ENCODE assay signal across 9 cellular contexts in genomic region chr16:21302454-21302853, GRCh38. TPM values are rescaled to one million over a fixed set of nuclear protein-coding genes. Genes with fewer than 3 reads are reported as not detected.
DNase-seq lines count a peak whose midpoint lies in the region; ATAC-seq and TF ChIP-seq lines count a peak whose summit lies in the region.
"Had no signal": no experiment of that assay in that cellular context is flagged by ENCODE, and none has a peak within 500 bp of the region (broad histone marks: within the 10 kb centered on the region; RNA-seq: fewer than 3 reads in every experiment).

No MANE protein-coding gene starts in this region.

- peaks cover 25% of the 10 kb centered on the region for H3K4me1 Mint-ChIP-seq in activated CD4-positive, alpha-beta T cell treated with anti-CD3 and anti-CD28 coated beads for 36 hours
- peaks cover 15% of the 10 kb centered on the region for H3K4me1 Mint-ChIP-seq in endodermal cell

- DNase-seq in activated CD4-positive, alpha-beta T cell treated with anti-CD3 and anti-CD28 coated beads for 36 hours = no peak
- no peak for DNase-seq in activated CD4-positive, alpha-beta T cell treated with anti-CD3 and anti-CD28 coated beads for 4 hours
- peak; percentile 13 for DNase-seq in NCI-H774 (lab: John Stamatoyannopoulos, UW)
- peak; percentile 76 for DNase-seq in endodermal cell
- no peak for DNase-seq in NCI-H128 (lab: John Stamatoyannopoulos, UW; ENCODE audit: unreplicated experiment)
- no peak for DNase-seq in activated gamma-delta T cell (lab: John Stamatoyannopoulos, UW)

- H3K4me1 ChIP-seq in endodermal cell (ENCODE audit: control insufficient read depth, insufficient read depth, low read length) = peaks cover 4% of the 10 kb centered on the region

- peak overlapping the region; percentile 87 for H3K4me3 ChIP-seq in endodermal cell (ENCODE audit: low read length)
- peak overlapping the region in 6 of 7 experiments; percentile 60 to 76 (median 68) for H3K4me3 ChIP-seq in skin epidermis

- CTCF ChIA-PET in activated CD4-positive, alpha-beta T cell treated with anti-CD3 and anti-CD28 coated beads for 36 hours (lab: Charles Lee) = interaction anchor here (2.5 kb wide), 1 partner anchor 142 kb away, joined by 9 read pairs; no protein-coding TSS in a partner anchor

- H3K27me3 ChIP-seq in endodermal cell (ENCODE audit: control insufficient read depth, insufficient read depth, low read length, poor library complexity, severe bottlenecking) = peaks cover 40% of the 10 kb centered on the region

- H3K4me3 Mint-ChIP-seq in activated CD4-positive, alpha-beta T cell treated with anti-CD3 and anti-CD28 coated beads for 36 hours = peak overlapping the region; percentile 85
- peak overlapping the region; percentile 69 for H3K4me3 Mint-ChIP-seq in endodermal cell

- no peaks in the 10 kb centered on the region for H3K36me3 Mint-ChIP-seq in activated CD4-positive, alpha-beta T cell treated with anti-CD3 and anti-CD28 coated beads for 36 hours (ENCODE audit: low read depth)
- no peaks in the 10 kb centered on the region for H3K36me3 Mint-ChIP-seq in endodermal cell (ENCODE audit: low read depth)

- no peaks in the 10 kb centered on the region for H3K9me3 Mint-ChIP-seq in activated CD4-positive, alpha-beta T cell treated with anti-CD3 and anti-CD28 coated beads for 36 hours (ENCODE audit: low read depth)
- no peaks in the 10 kb centered on the region for H3K9me3 Mint-ChIP-seq in endodermal cell

- no peak overlapping the region for H3K9ac ChIP-seq in endodermal cell (ENCODE audit: extremely low read depth, low read length, poor library complexity, severe bottlenecking)

- POLR2A ChIA-PET in activated CD4-positive, alpha-beta T cell treated with anti-CD3 and anti-CD28 coated beads for 36 hours (lab: Charles Lee) = interaction anchor here (0.6 kb wide), 1 partner anchor 13 kb away, joined by 3 read pairs; no protein-coding TSS in a partner anchor

- no peak for ATAC-seq in activated CD4-positive, alpha-beta T cell treated with anti-CD3 and anti-CD28 coated beads for 36 hours
- ATAC-seq in HG02973 (IDR thresholded peaks at IDR 0.05; ENCODE audit: unreplicated experiment) = no peak

- H3K27ac ChIP-seq in endodermal cell (ENCODE audit: low read depth, low read length) = no peak overlapping the region
- peak overlapping the region in 18 of 21 experiments; percentile 0 to 91 (median 82) for H3K27ac ChIP-seq in skin epidermis

- no peaks in the 10 kb centered on the region for H3K9me3 ChIP-seq in endodermal cell (ENCODE audit: control insufficient read depth, low read length)

- H3K27ac Mint-ChIP-seq in activated CD4-positive, alpha-beta T cell treated with anti-CD3 and anti-CD28 coated beads for 36 hours = no peak overlapping the region
- H3K27ac Mint-ChIP-seq in endodermal cell = peak overlapping the region; percentile 48

- H3K27me3 Mint-ChIP-seq in activated CD4-positive, alpha-beta T cell treated with anti-CD3 and anti-CD28 coated beads for 36 hours = peaks cover 20% of the 10 kb centered on the region
- peaks cover 82% of the 10 kb centered on the region for H3K27me3 Mint-ChIP-seq in endodermal cell (ENCODE audit: insufficient read depth)

- TF ChIP-seq CTCF in endodermal cell (conservative IDR thresholded peaks at IDR 0.05) = no peak

- intact Hi-C loops in activated CD4-positive, alpha-beta T cell treated with anti-CD3 and anti-CD28 coated beads for 36 hours (cut with DNase I, micrococcal nuclease) = loop anchor here (5.0 kb wide), 3 partner anchors 145 to 890 kb away; partner anchors contain the start of gene LDAF1 (in 1 of the 2)

- H3K36me3 ChIP-seq in endodermal cell (ENCODE audit: control insufficient read depth, insufficient read depth, low read length) = no peaks in the 10 kb centered on the region

- 0% methylated on average over 1 to 3 of the region's 3 CpGs for WGBS in endodermal cell (ENCODE audit: insufficient coverage in 1 of 2, insufficient read length in 1 of 2), 2 experiments

RNA-seq across cellular contexts. Expression of gene CRYM, which starts 24.4 kb away (rescaled TPM):
- not detected for total RNA-seq in activated CD4-positive, alpha-beta T cell treated with anti-CD3 and anti-CD28 coated beads for 36 hours
- total RNA-seq in endodermal cell = 10 to 100 TPM; 14.2 to 21.0 TPM
- polyA plus RNA-seq in endodermal cell (2013, experiment 1 of 2) = 4.6 TPM
- 3.7 TPM for polyA plus RNA-seq in endodermal cell (2013, experiment 2 of 2)
- total RNA-seq: pulmonary artery endothelial cell had no signal

Comparison
In these comparisons a context has a peak if more than half of its experiments do, and no peak if none do; other contexts are left out.
1. DNase-seq: peak in NCI-H774 (single experiment) and endodermal cell (single experiment); none in activated CD4-positive, alpha-beta T cell treated with anti-CD3 and anti-CD28 coated beads for 36 hours (single experiment), activated CD4-positive, alpha-beta T cell treated with anti-CD3 and anti-CD28 coated beads for 4 hours (0 of 2), NCI-H128 (single experiment) and activated gamma-delta T cell (single experiment).
2. RNA of gene CRYM, which starts 24.4 kb away (total RNA-seq): 14.2 to 21.0 TPM in endodermal cell; not detected in activated CD4-positive, alpha-beta T cell treated with anti-CD3 and anti-CD28 coated beads for 36 hours; every median in the first group is over 10 times any median in the second.